ENCODE assay signal across 15 cellular contexts in genomic region chr3:32821686-32822296, GRCh38. TPM values are rescaled to one million over a fixed set of nuclear protein-coding genes. Genes with fewer than 3 reads are reported as not detected.
DNase-seq lines count a peak whose midpoint lies in the region; ATAC-seq and TF ChIP-seq lines count a peak whose summit lies in the region.
"Had no signal": no experiment of that assay in that cellular context is flagged by ENCODE, and none has a peak within 500 bp of the region (broad histone marks: within the 10 kb centered on the region; RNA-seq: fewer than 3 reads in every experiment).

No MANE protein-coding gene starts in this region.

- no CpG with 5 or more reads among the region's 44 CpGs for WGBS in mesendoderm (ENCODE audit: extremely low coverage, insufficient coverage, low lambda C conversion rate)
- 22 to 33% (median 26%) methylated on average over 29 to 44 of the region's 44 CpGs for WGBS in stomach, 5 donors

- H3K27me3 Mint-ChIP-seq in WTC11 (ENCODE audit: low read depth) = peaks cover 7% of the 10 kb centered on the region; the same call in 1 of the 2 replicates

- no peaks in the 10 kb centered on the region for H3K9me3 Mint-ChIP-seq in WTC11
- H3K9me3 Mint-ChIP-seq: activated naive CD8-positive, alpha-beta T cell treated with anti-CD3 and anti-CD28 coated beads, Interleukin-2, amount 50 U/mL, for 24 hours; CD4-positive, alpha-beta T cell had no signal

- intact Hi-C loops in left ventricle myocardium inferior (cut with micrococcal nuclease) = no loop called here
- intact Hi-C loops in stomach (cut with DNase I; ENCODE audit: low total_unique reads) = no loop called here

- H2BK5ac ChIP-seq in mesendoderm (ENCODE audit: low read length) = no peak overlapping the region

- peaks cover 55% of the 10 kb centered on the region for H3K4me1 Mint-ChIP-seq in WTC11

- H3K23ac ChIP-seq in mesendoderm (ENCODE audit: low read length) = peak overlapping the region; percentile 56

- no peak for TF ChIP-seq EP300 in stomach (IDR thresholded peaks at IDR 0.05)

- peaks cover 94% of the 10 kb centered on the region for H3K27me3 ChIP-seq in left ventricle myocardium inferior (ENCODE audit: low read depth)
- no peaks in the 10 kb centered on the region for H3K27me3 ChIP-seq in mesendoderm (ENCODE audit: insufficient read depth, low read length, poor library complexity)
- peaks cover 20 to 74% (median 54%) of the 10 kb centered on the region in 3 donors for H3K27me3 ChIP-seq in stomach

- H4K8ac ChIP-seq in mesendoderm (ENCODE audit: low read depth, low read length) = no peak overlapping the region

- H3K27ac Mint-ChIP-seq in WTC11 = peak overlapping the region; percentile 97
- H3K27ac Mint-ChIP-seq: activated naive CD8-positive, alpha-beta T cell treated with anti-CD3 and anti-CD28 coated beads, Interleukin-2, amount 50 U/mL, for 24 hours; CD4-positive, alpha-beta T cell had no signal

- H3K79me2 ChIP-seq in mesendoderm (ENCODE audit: control insufficient read depth, insufficient read depth, low read length) = peaks cover 99% of the 10 kb centered on the region

- no peak overlapping the region for H2BK120ac ChIP-seq in mesendoderm (ENCODE audit: low read depth, low read length)

- ATAC-seq in WTC11 = no peak; the same call in 1 of the 2 replicates
- ATAC-seq: activated naive CD8-positive, alpha-beta T cell treated with anti-CD3 and anti-CD28 coated beads, Interleukin-2, amount 50 U/mL, for 24 hours; naive thymus-derived CD4-positive, alpha-beta T cell had no signal

- CTCF ChIA-PET in WTC11 (lab: Charles Lee) = no interaction called here

- H3K36me3 ChIP-seq in left ventricle myocardium inferior = no peaks in the 10 kb centered on the region
- no peaks in the 10 kb centered on the region for H3K36me3 ChIP-seq in mesendoderm (ENCODE audit: control insufficient read depth, insufficient read depth, low read length)
- no peaks in the 10 kb centered on the region for H3K36me3 ChIP-seq in stomach

- H2BK15ac ChIP-seq in mesendoderm (replicated peaks; ENCODE audit: low read depth) = no peak overlapping the region

- H3K9me3 ChIP-seq in left ventricle myocardium inferior (replicated peaks) = no peaks in the 10 kb centered on the region
- H3K9me3 ChIP-seq in stomach = peaks cover 0 to 17% (median 5%) of the 10 kb centered on the region in 4 donors

- H3K18ac ChIP-seq in mesendoderm (ENCODE audit: low read length) = peak overlapping the region; percentile 28

- DNase-seq in WTC11 (ENCODE audit: low spot score) (peak; percentile 26), left ventricle myocardium inferior (no peak), mesendoderm (no peak), stomach (peak; percentile 47), Kasumi-1 (lab: John Stamatoyannopoulos, UW) (no peak), NCI-H1105 treated with DMSO at 0.1 percent for 48 hours (lab: John Stamatoyannopoulos, UW) (no peak), NCI-H2227 treated with DMSO at 0.1 percent for 48 hours (lab: John Stamatoyannopoulos, UW) (no peak)
- DNase-seq: activated CD4-positive, alpha-beta T cell treated with anti-CD3 and anti-CD28 coated beads for 1 hour; activated naive CD8-positive, alpha-beta T cell treated with anti-CD3 and anti-CD28 coated beads, Interleukin-2, amount 50 U/mL, for 24 hours; activated T-cell treated with anti-CD3 and anti-CD28 coated beads for 4 hours; CD4-positive, alpha-beta T cell; MV-4-11; naive thymus-derived CD4-positive, alpha-beta T cell; NCI-H2171 treated with DMSO at 0.1 percent for 48 hours had no signal

- H3K27ac ChIP-seq in left ventricle myocardium inferior (replicated peaks) (no peak overlapping the region), mesendoderm (ENCODE audit: low read depth, low read length) (no peak overlapping the region), stomach (peak overlapping the region in 1 of 5 donors; percentile 8)
- H3K27ac ChIP-seq: skin epidermis had no signal

- H4K5ac ChIP-seq in mesendoderm (ENCODE audit: low read length) = no peak overlapping the region

- peak overlapping the region; percentile 91 for H3K56ac ChIP-seq in mesendoderm (ENCODE audit: low read length)

- H3K4ac ChIP-seq in mesendoderm (ENCODE audit: low read depth, low read length) = peak overlapping the region; percentile 5

- H3K4me3 ChIP-seq in left ventricle myocardium inferior (peak overlapping the region; percentile 35), mesendoderm (ENCODE audit: low read length) (peak overlapping the region; percentile 53), stomach (peak overlapping the region in 2 of 4 donors; percentile 19 to 26)
- H3K4me3 ChIP-seq: skin epidermis had no signal

- no peak for TF ChIP-seq POLR2A in stomach (IDR thresholded peaks at IDR 0.05)

- H3K4me3 Mint-ChIP-seq in WTC11 = peak overlapping the region; percentile 100
- H3K4me3 Mint-ChIP-seq: activated naive CD8-positive, alpha-beta T cell treated with anti-CD3 and anti-CD28 coated beads, Interleukin-2, amount 50 U/mL, for 24 hours; naive thymus-derived CD4-positive, alpha-beta T cell had no signal

- POLR2A ChIA-PET in WTC11 (lab: Charles Lee) = interaction anchor here (0.6 to 3.0 kb wide), 5 partner anchors 13 to 48 kb away, joined by 3 to 13 read pairs (median 5); no protein-coding TSS in a partner anchor

- H3K9ac ChIP-seq in mesendoderm (ENCODE audit: low read length) = peak overlapping the region; percentile 100

- H3K4me1 ChIP-seq in left ventricle myocardium inferior (peaks cover 26% of the 10 kb centered on the region), mesendoderm (ENCODE audit: control insufficient read depth, low read depth, low read length) (peaks cover 14% of the 10 kb centered on the region), stomach (peaks cover 21 to 35% (median 29%) of the 10 kb centered on the region in 4 donors)

- TF ChIP-seq CTCF in WTC11 (IDR thresholded peaks at IDR 0.05) = no peak
- TF ChIP-seq CTCF in left ventricle myocardium inferior (IDR thresholded peaks at IDR 0.05; ENCODE audit: borderline replicate concordance) = no peak
- no peak for TF ChIP-seq CTCF in stomach (IDR thresholded peaks at IDR 0.05)

- peak overlapping the region; percentile 95 for H3K4me2 ChIP-seq in mesendoderm (ENCODE audit: low read length)

- H3K36me3 Mint-ChIP-seq in WTC11 = peaks cover 64% of the 10 kb centered on the region
- H3K36me3 Mint-ChIP-seq: naive thymus-derived CD4-positive, alpha-beta T cell had no signal

- H2AK5ac ChIP-seq in mesendoderm (ENCODE audit: low read length) = no peak overlapping the region

- no peaks in the 10 kb centered on the region for H3K79me1 ChIP-seq in mesendoderm (ENCODE audit: low read length)

TF ChIP-seq in WTC11, 78 proteins besides CTCF, POLR2A, EP300 and RAD21 (continues in another document):
- no peak for TF ChIP-seq STAT6 (CRISPR knock-in tag; conservative IDR thresholded peaks at IDR 0.05; ENCODE audit: low read depth)
- TF ChIP-seq NFATC4 (CRISPR knock-in tag; IDR thresholded peaks at IDR 0.05) = no peak
- TF ChIP-seq ZNF512 (CRISPR knock-in tag; IDR thresholded peaks at IDR 0.05; ENCODE audit: borderline replicate concordance) = no peak
- TF ChIP-seq MXD4 (CRISPR knock-in tag; IDR thresholded peaks at IDR 0.05; ENCODE audit: borderline replicate concordance) = no peak
- TF ChIP-seq ETV6 (CRISPR knock-in tag; IDR thresholded peaks at IDR 0.05) = no peak
- TF ChIP-seq E2F1 (CRISPR knock-in tag; IDR thresholded peaks at IDR 0.05) = no peak
- TF ChIP-seq CBFB (CRISPR knock-in tag; IDR thresholded peaks at IDR 0.05; ENCODE audit: low read depth) = no peak

RNA-seq across cellular contexts. Expression of gene TRIM71, which starts 4.0 kb away (rescaled TPM):
- total RNA-seq in WTC11 (2021) = 237 to 274 TPM (median 238 TPM) in 3 replicates
- total RNA-seq in left ventricle myocardium inferior = not detected
- 53.0 TPM for polyA plus RNA-seq in mesendoderm (2013, experiment 1 of 2)
- polyA plus RNA-seq in mesendoderm (2013, experiment 2 of 2) = 51.3 TPM
- 1 to 10 TPM in 1 of 5 donors, under 1 TPM in 1, not detected in 3; under 0.01 to 2.8 TPM for total RNA-seq in stomach
- polyA plus RNA-seq in stomach = under 1 TPM; 0.05 to 0.15 (median 0.12) TPM
- polyA plus RNA-seq: naive thymus-derived CD4-positive, alpha-beta T cell had no signal

Comparison
In these comparisons a context has a peak if more than half of its experiments do, and no peak if none do; other contexts are left out.
1. DNase-seq: peak in WTC11 (single experiment) and stomach (single experiment); none in left ventricle myocardium inferior (single experiment), mesendoderm (single experiment), Kasumi-1 (0 of 2), NCI-H1105 treated with DMSO at 0.1 percent for 48 hours (single experiment) and NCI-H2227 treated with DMSO at 0.1 percent for 48 hours (single experiment).
2. RNA of gene TRIM71, which starts 4.0 kb away (total RNA-seq): 237 to 274 TPM in WTC11; not detected in left ventricle myocardium inferior (single experiment) and under 0.01 to 2.8 TPM in stomach; every median in the first group is over 10 times any median in the second.